8 cellular contexts compared by ENCODE assay signal in the genomic region with DNA sequence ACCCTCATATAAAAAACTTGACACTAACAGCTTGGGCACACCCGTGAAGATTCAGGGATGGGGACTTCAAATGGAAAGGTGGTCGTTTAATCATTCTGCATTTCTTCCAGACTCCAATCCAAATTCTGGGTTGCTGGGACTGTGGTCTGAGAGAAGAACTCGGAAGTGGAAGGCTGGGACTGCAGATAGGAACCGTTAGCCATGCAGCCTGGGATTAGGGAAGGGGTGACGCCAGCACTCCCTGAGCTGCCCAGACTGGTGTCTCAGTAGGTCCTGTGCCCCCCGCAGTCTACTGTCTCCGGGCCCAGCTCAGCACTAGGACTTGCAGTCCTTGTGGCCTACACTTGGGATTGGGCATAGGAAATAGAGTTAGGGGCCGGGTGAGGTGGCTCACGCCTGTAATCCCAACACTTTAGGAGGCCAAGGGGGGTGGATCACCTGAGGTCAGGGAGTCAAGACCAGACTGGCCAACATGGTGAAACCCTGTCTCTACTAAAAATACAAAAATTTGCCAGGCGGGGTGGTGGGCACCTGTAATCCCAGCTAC. TPM values are rescaled to one million over a fixed set of nuclear protein-coding genes. Genes with fewer than 3 reads are reported as not detected.
DNase-seq lines count a peak whose midpoint lies in the region; ATAC-seq, FAIRE-seq and TF ChIP-seq lines count a peak whose summit lies in the region.

No MANE protein-coding gene starts in this region.

- DNase-seq in H7, result no peak
- no peak for DNase-seq in activated B cell treated with CpG ODN at 0.5 μM for 24 hours
- DNase-seq in right atrium auricular region (ENCODE audit: low spot score), result peak; percentile 60
- no peak for DNase-seq in smooth muscle cell (lab: John Stamatoyannopoulos, UW; ENCODE audit: unreplicated experiment)
- DNase-seq in SW480 (ENCODE audit: low spot score), result no peak
- no peak for DNase-seq in frontal cortex (ENCODE audit: low spot score in 2 of 2)
- DNase-seq in islet precursor cell, result no peak

- 48% methylated on average over 10 of the region's 10 CpGs for WGBS in smooth muscle cell (ENCODE audit: low lambda C conversion rate)

- H3K4me2 ChIP-seq in smooth muscle cell, result peak overlapping the region; percentile 100

- peak overlapping the region; percentile 93 to 96 for H3K27ac ChIP-seq in right atrium auricular region
- H3K27ac ChIP-seq in smooth muscle cell (ENCODE audit: low read depth), result peak overlapping the region; percentile 84

- peak overlapping the region; percentile 94 for H3K27ac Mint-ChIP-seq in activated B cell treated with CpG ODN at 0.5 μM for 24 hours

- H3K36me3 Mint-ChIP-seq in activated B cell treated with CpG ODN at 0.5 μM for 24 hours (ENCODE audit: low read depth), result peaks cover 48% of the 10 kb centered on the region

- peak overlapping the region; percentile 68 for H2AFZ ChIP-seq in smooth muscle cell (ENCODE audit: low read depth)

- CTCF ChIA-PET in activated B cell treated with CpG ODN at 0.5 μM for 24 hours (lab: Charles Lee), result interaction anchor here (1.0 to 1.8 kb wide), 5 partner anchors 9 to 96 kb away, joined by 3 to 7 read pairs (median 3); no protein-coding TSS in a partner anchor

- peak overlapping the region; percentile 89 for H3K9ac ChIP-seq in smooth muscle cell (ENCODE audit: low read depth)

- POLR2A ChIA-PET in activated B cell treated with CpG ODN at 0.5 μM for 24 hours (lab: Charles Lee), result interaction anchor here (0.5 to 7.5 kb wide), 22 partner anchors 9 to 235 kb away, joined by 3 to 131 read pairs (median 6); partner anchors contain the start of genes ABHD16A, BAG6, DDAH2 and DXO

- no peaks in the 10 kb centered on the region for H3K27me3 ChIP-seq in H7 (ENCODE audit: control insufficient read depth, insufficient read depth, low read length)
- H3K27me3 ChIP-seq in right atrium auricular region, result no peaks in the 10 kb centered on the region
- H3K27me3 ChIP-seq in smooth muscle cell (ENCODE audit: low read depth), result no peaks in the 10 kb centered on the region

- H3K27me3 Mint-ChIP-seq in activated B cell treated with CpG ODN at 0.5 μM for 24 hours, result no peaks in the 10 kb centered on the region

- H3K4me3 ChIP-seq in H7 (ENCODE audit: insufficient read depth, low read depth, low read length) (peak overlapping the region; percentile 86), right atrium auricular region (peak overlapping the region; percentile 72), smooth muscle cell (peak overlapping the region; percentile 99)

- FAIRE-seq in frontal cortex (lab: Jason Lieb, UNC), result no peak

- peaks cover 47% of the 10 kb centered on the region for H3K79me2 ChIP-seq in smooth muscle cell (ENCODE audit: low read depth)

- H3K36me3 ChIP-seq in H7 (replicated peaks; ENCODE audit: control insufficient read depth, insufficient read depth, low read length) (peaks cover 20% of the 10 kb centered on the region), right atrium auricular region (peaks cover 25% of the 10 kb centered on the region), smooth muscle cell (ENCODE audit: low read depth) (no peaks in the 10 kb centered on the region)

- peaks cover 74% of the 10 kb centered on the region for H3K4me1 Mint-ChIP-seq in activated B cell treated with CpG ODN at 0.5 μM for 24 hours

- peak overlapping the region; percentile 92 for H3K4me3 Mint-ChIP-seq in activated B cell treated with CpG ODN at 0.5 μM for 24 hours

- no peaks in the 10 kb centered on the region for H3K9me3 Mint-ChIP-seq in activated B cell treated with CpG ODN at 0.5 μM for 24 hours

- peaks cover 46% of the 10 kb centered on the region for H3F3A ChIP-seq in smooth muscle cell (ENCODE audit: low read depth)

- intact Hi-C loops in activated B cell treated with CpG ODN at 0.5 μM for 24 hours (cut with micrococcal nuclease), result loop anchor here (5.0 to 10.0 kb wide), 2 partner anchors 115 to 242 kb away; partner anchors contain the start of genes MICB and PRRC2A

- H3K9me3 ChIP-seq in right atrium auricular region (no peaks in the 10 kb centered on the region), smooth muscle cell (replicated peaks; ENCODE audit: low read depth) (no peaks in the 10 kb centered on the region)

- no peak for TF ChIP-seq CTCF in activated B cell treated with CpG ODN at 0.5 μM for 24 hours (IDR thresholded peaks at IDR 0.05)
- TF ChIP-seq CTCF in right atrium auricular region (IDR thresholded peaks at IDR 0.05), result no peak
- no peak for TF ChIP-seq CTCF in smooth muscle cell (IDR thresholded peaks at IDR 0.05; ENCODE audit: borderline replicate concordance, insufficient read depth, poor library complexity, severe bottlenecking)

- H3K4me1 ChIP-seq in right atrium auricular region (peaks cover 0 to 57% of the 10 kb centered on the region in 2 donors), smooth muscle cell (ENCODE audit: low read depth) (peaks cover 45% of the 10 kb centered on the region)

- H4K20me1 ChIP-seq in smooth muscle cell (ENCODE audit: low read depth), result peaks cover 32% of the 10 kb centered on the region

- ATAC-seq in activated B cell treated with CpG ODN at 0.5 μM for 24 hours (ENCODE audit: low read depth) (no peak), HG02623 (IDR thresholded peaks at IDR 0.05; ENCODE audit: unreplicated experiment) (no peak)

RNA-seq across cellular contexts. Expression of gene CLIC1, which starts 0.5 kb away (rescaled TPM):
- total RNA-seq in H7 (2014; rRNA removed; shearing (Covaris generic)), result 456 and 621 TPM in 2 replicates
- 374 and 397 TPM in 2 replicates for total RNA-seq in activated B cell treated with CpG ODN at 0.5 μM for 24 hours
- total RNA-seq in right atrium auricular region, result 100 to 1,000 TPM in 1 of 2 donors, 10 to 100 TPM in 1; 90.9 to 194 TPM
- 373 and 417 TPM in 2 replicates for total RNA-seq in smooth muscle cell
- polyA plus RNA-seq in smooth muscle cell, result 610 and 628 TPM in 2 replicates
- 26.1 TPM for total RNA-seq in frontal cortex

RNA-seq across cellular contexts. Expression of gene MSH5, which starts 3.0 kb away (rescaled TPM):
- total RNA-seq in H7 (2014; rRNA removed; shearing (Covaris generic)), result 19.5 and 28.4 TPM in 2 replicates
- 35.4 and 47.3 TPM in 2 replicates for total RNA-seq in activated B cell treated with CpG ODN at 0.5 μM for 24 hours
- total RNA-seq in right atrium auricular region, result under 1 TPM; 0.37 to 0.98 TPM
- total RNA-seq in smooth muscle cell, result 10.6 and 15.4 TPM in 2 replicates
- polyA plus RNA-seq in smooth muscle cell, result 4.7 and 10.5 TPM in 2 replicates
- total RNA-seq in frontal cortex, result 2.9 TPM

RNA-seq across cellular contexts. Expression of gene DDAH2, which starts 7.7 kb away (rescaled TPM):
- 83.6 and 99.2 TPM in 2 replicates for total RNA-seq in H7 (2014; rRNA removed; shearing (Covaris generic))
- 30.7 and 32.5 TPM in 2 replicates for total RNA-seq in activated B cell treated with CpG ODN at 0.5 μM for 24 hours
- total RNA-seq in right atrium auricular region, result 10 to 100 TPM; 53.5 to 93.3 TPM
- 62.9 and 104 TPM in 2 replicates for total RNA-seq in smooth muscle cell
- polyA plus RNA-seq in smooth muscle cell, result 122 and 134 TPM in 2 replicates
- 90.9 TPM for total RNA-seq in frontal cortex

RNA-seq across cellular contexts. Expression of gene MPIG6B, which starts 13.7 kb away (rescaled TPM):
- total RNA-seq in H7 (2014; rRNA removed; shearing (Covaris generic)), result not detected in 2 replicates
- 0.12 TPM in 1 of 2 replicates, not detected in the other for total RNA-seq in activated B cell treated with CpG ODN at 0.5 μM for 24 hours
- under 1 TPM in 1 of 2 donors, not detected in 1; 0.55 TPM for total RNA-seq in right atrium auricular region
- 0.09 TPM in 1 of 2 replicates, not detected in the other for total RNA-seq in smooth muscle cell
- polyA plus RNA-seq in smooth muscle cell, result 1.1 TPM in 1 of 2 replicates, not detected in the other
- total RNA-seq in frontal cortex, result not detected

RNA-seq across cellular contexts. Expression of gene LY6G6C, which starts 15.3 kb away (rescaled TPM):
- not detected in 2 replicates for total RNA-seq in H7 (2014; rRNA removed; shearing (Covaris generic))
- not detected in 2 replicates for total RNA-seq in activated B cell treated with CpG ODN at 0.5 μM for 24 hours
- 1 to 10 TPM in 1 of 2 donors, not detected in 1; 1.3 TPM for total RNA-seq in right atrium auricular region
- total RNA-seq in smooth muscle cell, result 3.8 and 5.2 TPM in 2 replicates
- polyA plus RNA-seq in smooth muscle cell, result 3.9 and 7.2 TPM in 2 replicates
- not detected for total RNA-seq in frontal cortex
